In genomic region chr1:27566462-27567182, GRCh38 we compare ENCODE assay signal across 14 cellular contexts. TPM values are rescaled to one million over a fixed set of nuclear protein-coding genes. Genes with fewer than 3 reads are reported as not detected.
DNase-seq lines count a peak whose midpoint lies in the region; ATAC-seq and TF ChIP-seq lines count a peak whose summit lies in the region.
"Had no signal": no experiment of that assay in that cellular context is flagged by ENCODE, and none has a peak within 500 bp of the region (broad histone marks: within the 10 kb centered on the region; RNA-seq: fewer than 3 reads in every experiment).

No MANE protein-coding gene starts in this region.

- no peak for DNase-seq in HFFc6
- DNase-seq in adipocyte (ENCODE audit: low read depth) = no peak
- DNase-seq in stomach = no peak
- DNase-seq in kidney glomerular epithelial cell (lab: John Stamatoyannopoulos, UW) = no peak
- DNase-seq in NOMO-1 treated with dmso at 0.1 percent for 144 hours (lab: John Stamatoyannopoulos, UW; ENCODE audit: unreplicated experiment) = no peak
- DNase-seq: activated CD4-positive, alpha-beta T cell treated with anti-CD3 and anti-CD28 coated beads, Interleukin-2, amount 10 ng/mL, durations not matched to agents 7 days and 5 days; activated naive CD4-positive, alpha-beta T cell treated with Interleukin-2 at 50 U/mL for 16 hours; Calu3; KBM-7; occipital lobe; SHP77 treated with DMSO at 0.1 percent for 48 hours had no signal

- H3K36me3 ChIP-seq in adipocyte (ENCODE audit: control insufficient read depth, insufficient read depth, low read length, severe bottlenecking) (no peaks in the 10 kb centered on the region), stomach (no peaks in the 10 kb centered on the region)

- H3K4me1 ChIP-seq in adipocyte (ENCODE audit: control insufficient read depth, insufficient read depth, low read length) (peaks cover 72% of the 10 kb centered on the region), stomach (peaks cover 99 to 100% (median 100%) of the 10 kb centered on the region in 4 donors)

- H3K27me3 ChIP-seq in adipocyte (replicated peaks; ENCODE audit: control insufficient read depth, insufficient read depth, low read length) = no peaks in the 10 kb centered on the region
- no peaks in the 10 kb centered on the region for H3K27me3 ChIP-seq in layer of hippocampus (ENCODE audit: control insufficient read depth, insufficient read depth, low read length)
- no peaks in the 10 kb centered on the region for H3K27me3 ChIP-seq in stomach

- ATAC-seq in HG03457 (IDR thresholded peaks at IDR 0.05; ENCODE audit: unreplicated experiment) = no peak
- no peak for ATAC-seq in GM19328 (IDR thresholded peaks at IDR 0.05; ENCODE audit: unreplicated experiment)

- H3K9me3 ChIP-seq in adipocyte (ENCODE audit: control insufficient read depth, low read length) = no peaks in the 10 kb centered on the region
- H3K9me3 ChIP-seq in stomach = no peaks in the 10 kb centered on the region

- no peak for TF ChIP-seq CTCF in HFFc6 (IDR thresholded peaks at IDR 0.05)
- no peak for TF ChIP-seq CTCF in stomach (IDR thresholded peaks at IDR 0.05)

- peaks cover 90% of the 10 kb centered on the region for H3K4me1 Mint-ChIP-seq in HFFc6 (ENCODE audit: low read depth)

- peak overlapping the region; percentile 30 for H3K9ac ChIP-seq in adipocyte (ENCODE audit: low read length)

- intact Hi-C loops in stomach (cut with DNase I; ENCODE audit: low total_unique reads) = no loop called here

- H3K4me3 Mint-ChIP-seq in HFFc6 = peak overlapping the region; percentile 30
- H3K4me3 Mint-ChIP-seq: activated CD4-positive, alpha-beta T cell treated with anti-CD3 and anti-CD28 coated beads, Interleukin-2, amount 10 ng/mL, durations not matched to agents 7 days and 5 days had no signal

- no peak overlapping the region for H3K4me3 ChIP-seq in adipocyte (ENCODE audit: low read length)
- H3K4me3 ChIP-seq in stomach = no peak overlapping the region

- TF ChIP-seq EP300 in stomach (IDR thresholded peaks at IDR 0.05) = no peak

- H3K36me3 Mint-ChIP-seq in HFFc6 (ENCODE audit: low read depth) = no peaks in the 10 kb centered on the region

- H3K27ac ChIP-seq in layer of hippocampus (ENCODE audit: low read depth, low read length) (peak overlapping the region; percentile 62), stomach (peak overlapping the region; percentile 15 to 97 (median 95))

- WGBS in stomach, 5 donors = 59 to 78% (median 71%) methylated on average over 12 to 13 of the region's 13 CpGs

- H3K27ac Mint-ChIP-seq in HFFc6 = peak overlapping the region; percentile 78

- no peaks in the 10 kb centered on the region for H3K9me3 Mint-ChIP-seq in HFFc6
- H3K9me3 Mint-ChIP-seq: activated CD4-positive, alpha-beta T cell treated with anti-CD3 and anti-CD28 coated beads, Interleukin-2, amount 10 ng/mL, durations not matched to agents 7 days and 5 days had no signal

- TF ChIP-seq POLR2A in stomach (IDR thresholded peaks at IDR 0.05) = no peak

- peaks cover 5% of the 10 kb centered on the region for H3K27me3 Mint-ChIP-seq in HFFc6 (ENCODE audit: insufficient read depth)

RNA-seq across cellular contexts. Expression of gene AHDC1, which starts 37.3 kb away (rescaled TPM):
- 10 to 100 TPM; 30.7 to 53.2 (median 34.7) TPM for total RNA-seq in HFFc6 (2021; fragmentation: NEBNext Ultra II Directional; extraction: Animal tissue kit (Norgen Biotek cat#: 25700))
- 10 to 100 TPM; 10.8 to 95.0 (median 35.1) TPM for total RNA-seq in stomach
- 10 to 100 TPM in 1 of 3 donors, 1 to 10 TPM in 2; 5.8 to 10.3 (median 8.3) TPM for polyA plus RNA-seq in stomach
